In the genomic region with DNA sequence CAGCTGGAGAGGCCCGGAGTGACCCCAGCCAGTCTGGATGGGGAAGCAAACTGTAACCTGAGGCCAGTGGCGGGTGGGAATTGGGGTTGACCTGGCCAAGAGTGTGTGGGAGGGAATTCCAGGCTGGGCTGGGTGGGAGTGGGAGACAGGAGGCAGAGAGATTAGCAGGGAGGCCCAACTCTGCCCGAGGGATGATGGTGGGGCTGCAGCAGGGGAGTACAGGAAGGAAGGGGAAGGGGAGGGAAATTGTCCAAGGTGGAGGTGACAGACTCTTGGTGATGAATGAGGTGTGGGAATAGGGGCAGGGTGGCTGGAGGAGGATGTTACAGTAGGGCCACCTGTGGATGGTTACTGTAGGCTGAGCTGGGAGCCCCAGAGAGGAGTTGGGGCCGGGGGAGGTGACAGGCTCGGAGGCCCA, we compare ENCODE assay signal across 20 cellular contexts.
"Had no signal": no experiment of that assay in that cellular context is flagged by ENCODE, and none has a peak within 500 bp of the region (broad histone marks: within the 10 kb centered on the region; RNA-seq: fewer than 3 reads in every experiment).

No MANE protein-coding gene starts in this region.

- H3K36me3 Mint-ChIP-seq: activated CD4-positive, alpha-beta memory T cell treated with anti-CD3 and anti-CD28 coated beads for 36 hours; activated CD8-positive, alpha-beta memory T cell treated with anti-CD3 and anti-CD28 coated beads, Interleukin-2, amount 10 ng/mL, durations not matched to agents 7 days and 5 days; activated naive CD4-positive, alpha-beta T cell treated with anti-CD3 and anti-CD28 coated beads, Interleukin-2, amount 50 U/mL, for 24 hours; stimulated activated memory B cell treated with anti-CD40 and anti-IgM and Interleukin-4, amounts not matched to agents 10 μg/mL and 1 μg/mL and 100 μg/mL, for 72 hours had no signal

- DNase-seq: activated CD4-positive, alpha-beta memory T cell treated with anti-CD3 and anti-CD28 coated beads for 36 hours; activated CD4-positive, alpha-beta T cell treated with anti-CD3 and anti-CD28 coated beads for 4 hours; activated CD4-positive, CD25-positive, alpha-beta regulatory T cell; activated CD8-positive, alpha-beta memory T cell treated with anti-CD3 and anti-CD28 coated beads, Interleukin-2, amount 10 ng/mL, durations not matched to agents 7 days and 5 days; activated gamma-delta T cell; aorta; brain microvascular endothelial cell; central memory CD4-positive, alpha-beta T cell; dermis blood vessel endothelial cell; effector CD8-positive, alpha-beta T cell; foreskin melanocyte; left lung; midbrain; sigmoid colon; stimulated activated CD4-positive, alpha-beta T cell treated with anti-CD3 and anti-CD28 coated beads, Interleukin-15, amount 100 ng/mL, for 24 hours; SW 1271; T-helper 17 cell had no signal

- ATAC-seq: activated CD8-positive, alpha-beta memory T cell treated with anti-CD3 and anti-CD28 coated beads, Interleukin-2, amount 10 ng/mL, durations not matched to agents 7 days and 5 days; left lung; T-helper 17 cell had no signal

- H3K4me1 Mint-ChIP-seq: activated CD8-positive, alpha-beta memory T cell treated with anti-CD3 and anti-CD28 coated beads, Interleukin-2, amount 10 ng/mL, durations not matched to agents 7 days and 5 days; activated naive CD4-positive, alpha-beta T cell treated with anti-CD3 and anti-CD28 coated beads, Interleukin-2, amount 50 U/mL, for 24 hours; stimulated activated memory B cell treated with anti-CD40 and anti-IgM and Interleukin-4, amounts not matched to agents 10 μg/mL and 1 μg/mL and 100 μg/mL, for 72 hours; T-helper 17 cell had no signal

- H3K9me3 Mint-ChIP-seq: activated CD4-positive, alpha-beta memory T cell treated with anti-CD3 and anti-CD28 coated beads for 36 hours; activated naive CD4-positive, alpha-beta T cell treated with anti-CD3 and anti-CD28 coated beads, Interleukin-2, amount 50 U/mL, for 24 hours; activated T-helper 1 cell treated with anti-CD3 and anti-CD28 coated beads, Interleukin-12 subunit alpha, Interleukin-12 subunit beta, Interleukin-2, Interleukin-4 antibody, amounts not matched to agents 30 ng/mL and 10 ng/mL and 1 ng/mL, durations not matched to agents 14 hours and 24 hours and 36 hours; stimulated activated memory B cell treated with anti-CD40 and anti-IgM and Interleukin-4, amounts not matched to agents 10 μg/mL and 1 μg/mL and 100 μg/mL, for 72 hours had no signal

- H3K27ac Mint-ChIP-seq: activated CD4-positive, alpha-beta memory T cell treated with anti-CD3 and anti-CD28 coated beads for 36 hours; activated CD8-positive, alpha-beta memory T cell treated with anti-CD3 and anti-CD28 coated beads, Interleukin-2, amount 10 ng/mL, durations not matched to agents 7 days and 5 days; activated naive CD4-positive, alpha-beta T cell treated with anti-CD3 and anti-CD28 coated beads, Interleukin-2, amount 50 U/mL, for 24 hours; activated T-helper 1 cell treated with anti-CD3 and anti-CD28 coated beads, Interleukin-12 subunit alpha, Interleukin-12 subunit beta, Interleukin-2, Interleukin-4 antibody, amounts not matched to agents 30 ng/mL and 10 ng/mL and 1 ng/mL, durations not matched to agents 14 hours and 24 hours and 36 hours; stimulated activated memory B cell treated with anti-CD40 and anti-IgM and Interleukin-4, amounts not matched to agents 10 μg/mL and 1 μg/mL and 100 μg/mL, for 72 hours; T-helper 17 cell had no signal

- H3K4me3 Mint-ChIP-seq: activated CD4-positive, alpha-beta memory T cell treated with anti-CD3 and anti-CD28 coated beads for 36 hours; activated CD8-positive, alpha-beta memory T cell treated with anti-CD3 and anti-CD28 coated beads, Interleukin-2, amount 10 ng/mL, durations not matched to agents 7 days and 5 days; activated naive CD4-positive, alpha-beta T cell treated with anti-CD3 and anti-CD28 coated beads, Interleukin-2, amount 50 U/mL, for 24 hours; activated T-helper 1 cell treated with anti-CD3 and anti-CD28 coated beads, Interleukin-12 subunit alpha, Interleukin-12 subunit beta, Interleukin-2, Interleukin-4 antibody, amounts not matched to agents 30 ng/mL and 10 ng/mL and 1 ng/mL, durations not matched to agents 14 hours and 24 hours and 36 hours; stimulated activated memory B cell treated with anti-CD40 and anti-IgM and Interleukin-4, amounts not matched to agents 10 μg/mL and 1 μg/mL and 100 μg/mL, for 72 hours; T-helper 17 cell had no signal
